1 cellular context compared by ENCODE assay signal in the genomic region with DNA sequence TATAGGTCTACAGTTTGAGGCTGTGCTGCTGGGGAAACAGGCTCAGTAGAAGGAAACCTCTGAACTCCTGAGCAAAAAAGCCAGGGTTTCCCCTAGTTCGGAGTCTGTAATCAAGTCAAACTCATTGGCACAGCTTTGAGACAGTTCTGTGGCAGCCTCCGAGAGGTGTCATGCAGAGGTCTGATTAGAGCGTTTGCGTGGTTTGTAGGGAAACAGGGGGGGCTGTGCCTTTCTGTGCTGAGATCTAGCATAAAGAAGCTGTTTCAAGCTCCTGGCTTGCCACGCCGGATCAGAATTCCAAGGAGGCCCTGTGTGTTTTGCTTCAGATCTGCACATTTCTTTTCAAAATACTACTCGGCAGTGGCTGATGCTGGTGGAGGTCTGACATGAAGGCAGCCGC.
TF ChIP-seq lines count a peak whose summit lies in the region.

No MANE protein-coding gene starts in this region.

TF ChIP-seq in H1, 55 proteins besides CTCF, POLR2A, EP300 and RAD21:
- TF ChIP-seq KDM5A (IDR thresholded peaks at IDR 0.05; ENCODE audit: low read length), result no peak
- no peak for TF ChIP-seq RNF2 (IDR thresholded peaks at IDR 0.05; ENCODE audit: borderline replicate concordance, low read depth, low read length, missing control alignments, poor library complexity, severe bottlenecking)
- no peak for TF ChIP-seq TCF12 (IDR thresholded peaks at IDR 0.05; ENCODE audit: low read depth, low read length)
- no peak for TF ChIP-seq SRF (IDR thresholded peaks at IDR 0.05; ENCODE audit: low read depth, low read length)
- 0 out of 2 replicates have a peak, but pooled peaks have one; percentile 9 for TF ChIP-seq SP4 (IDR thresholded peaks at IDR 0.05; ENCODE audit: low read length)
- no peak for TF ChIP-seq RFX5 (IDR thresholded peaks at IDR 0.05; ENCODE audit: borderline replicate concordance, low read depth, low read length)
- TF ChIP-seq, protein P1, sequence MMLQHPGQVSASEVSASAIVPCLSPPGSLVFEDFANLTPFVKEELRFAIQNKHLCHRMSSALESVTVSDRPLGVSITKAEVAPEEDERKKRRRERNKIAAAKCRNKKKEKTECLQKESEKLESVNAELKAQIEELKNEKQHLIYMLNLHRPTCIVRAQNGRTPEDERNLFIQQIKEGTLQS (IDR thresholded peaks at IDR 0.05; ENCODE audit: insufficient read depth, low read depth, low read length), result no peak
- TF ChIP-seq POU5F1 (IDR thresholded peaks at IDR 0.05; ENCODE audit: low read depth, low read length), result no peak
